Comparison of ENCODE assay signal across 25 cellular contexts in the genomic region with DNA sequence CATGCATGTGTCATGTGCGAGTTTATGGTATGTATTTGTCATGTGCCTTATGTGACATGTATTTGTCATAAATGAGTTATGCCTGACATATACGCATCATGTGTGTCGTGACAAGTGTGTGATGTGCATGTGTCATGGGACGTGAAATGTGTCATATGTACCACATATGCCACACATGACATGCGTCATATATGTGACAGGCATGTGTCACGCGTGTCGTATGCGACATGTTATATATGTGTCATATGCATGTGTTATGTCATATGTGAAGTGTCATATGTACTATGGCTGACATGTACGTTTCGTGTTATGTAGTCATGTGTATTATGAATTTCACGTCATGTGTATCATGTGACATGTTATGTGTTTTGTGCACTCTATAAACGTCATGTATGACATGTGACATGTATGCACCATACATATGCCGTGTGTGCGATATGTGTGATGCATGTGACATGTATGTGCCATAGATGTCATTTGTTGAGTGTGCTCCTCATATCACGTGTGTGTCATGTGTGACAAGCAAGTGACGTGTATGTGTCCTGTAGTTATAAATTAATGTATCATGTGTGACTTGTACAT.
DNase-seq lines count a peak whose midpoint lies in the region; ATAC-seq, FAIRE-seq and TF ChIP-seq lines count a peak whose summit lies in the region.
"Had no signal": no experiment of that assay in that cellular context is flagged by ENCODE, and none has a peak within 500 bp of the region (broad histone marks: within the 10 kb centered on the region; RNA-seq: fewer than 3 reads in every experiment).

No MANE protein-coding gene starts in this region.

- H3K9ac ChIP-seq in GM23248 (no peak overlapping the region), astrocyte (ENCODE audit: low read length) (no peak overlapping the region), keratinocyte (ENCODE audit: control insufficient read depth, extremely low read depth, insufficient read depth, low read length) (no peak overlapping the region)
- H3K9ac ChIP-seq: BLaER1 treated with 17β-estradiol and CSF1 and Interleukin-3, amounts not matched to agents 10 nM and 100 nM had no signal

- H3K9me3 ChIP-seq in A549 (peaks cover 3% of the 10 kb centered on the region; the same call in 2 of the 3 replicates), GM23248 (ENCODE audit: low read depth) (no peaks in the 10 kb centered on the region), astrocyte (ENCODE audit: insufficient read depth, low read depth, low read length) (peaks cover 22% of the 10 kb centered on the region), keratinocyte (ENCODE audit: control insufficient read depth, low read depth, low read length) (peaks cover 3% of the 10 kb centered on the region), breast epithelium (no peaks in the 10 kb centered on the region), tibial artery (no peaks in the 10 kb centered on the region)

- H3K9me2 ChIP-seq in GM23248 (ENCODE audit: insufficient read depth), result no peaks in the 10 kb centered on the region

- in situ Hi-C loops in GM23248 (cut with MboI), result no loop called here

- H3K4me3 ChIP-seq in A549, result no peak overlapping the region
- no peak overlapping the region for H3K4me3 ChIP-seq in GM23248
- no peak overlapping the region for H3K4me3 ChIP-seq in astrocyte (ENCODE audit: insufficient read depth, low read depth, low read length)
- H3K4me3 ChIP-seq in keratinocyte (ENCODE audit: control insufficient read depth in 2 of 3, extremely low read depth in 1 of 3, insufficient read depth in 2 of 3, low read depth in 1 of 3, low read length in 3 of 3), result no peak overlapping the region
- H3K4me3 ChIP-seq in breast epithelium, result no peak overlapping the region
- no peak overlapping the region for H3K4me3 ChIP-seq in tibial artery
- H3K4me3 ChIP-seq: BLaER1 treated with 17β-estradiol and CSF1 and Interleukin-3, amounts not matched to agents 10 nM and 100 nM; MG63; PC-9 had no signal

- H3K27me3 ChIP-seq in GM23248 (replicated peaks; ENCODE audit: insufficient read depth) (no peaks in the 10 kb centered on the region), astrocyte (ENCODE audit: insufficient read depth, low read length) (no peaks in the 10 kb centered on the region), keratinocyte (ENCODE audit: control insufficient read depth, extremely low read depth, insufficient read depth, low read length) (no peaks in the 10 kb centered on the region), breast epithelium (no peaks in the 10 kb centered on the region), tibial artery (no peaks in the 10 kb centered on the region)
- H3K27me3 ChIP-seq: BLaER1 treated with 17β-estradiol and CSF1 and Interleukin-3, amounts not matched to agents 10 nM and 100 nM; MG63 had no signal

- dilution Hi-C loops in keratinocyte (cut with MboI; ENCODE audit: extremely low pct_ligation_motif_present, low sequenced_read_pairs), result no loop called here

- H3K4me3 Mint-ChIP-seq in astrocyte (ENCODE audit: unreplicated experiment), result no peak overlapping the region
- H3K4me3 Mint-ChIP-seq: CD4-positive, alpha-beta T cell had no signal

- no peak for FAIRE-seq in A549 (lab: Jason Lieb, UNC)
- peak; percentile 41 for FAIRE-seq in astrocyte (lab: Jason Lieb, UNC)
- FAIRE-seq in keratinocyte (lab: Jason Lieb, UNC), result peak; percentile 73
- FAIRE-seq: A204.1, H54 had no signal

- no peak for TF ChIP-seq POLR2A in A549 (IDR thresholded peaks at IDR 0.05; ENCODE audit: low read length)
- no peak for TF ChIP-seq POLR2A in breast epithelium (IDR thresholded peaks at IDR 0.05)

- H3K27ac Mint-ChIP-seq in astrocyte (ENCODE audit: unreplicated experiment), result no peak overlapping the region
- H3K27ac Mint-ChIP-seq: CD4-positive, alpha-beta T cell had no signal

- no peaks in the 10 kb centered on the region for H4K20me1 ChIP-seq in GM23248 (ENCODE audit: insufficient read depth)
- no peaks in the 10 kb centered on the region for H4K20me1 ChIP-seq in astrocyte (ENCODE audit: insufficient read depth, low read length)
- H4K20me1 ChIP-seq in keratinocyte (ENCODE audit: control insufficient read depth, extremely low read depth, insufficient read depth, low read length), result no peaks in the 10 kb centered on the region
- H4K20me1 ChIP-seq: BLaER1 treated with 17β-estradiol and CSF1 and Interleukin-3, amounts not matched to agents 10 nM and 100 nM had no signal

- H3K36me3 Mint-ChIP-seq in astrocyte (ENCODE audit: low read depth, unreplicated experiment), result no peaks in the 10 kb centered on the region

- TF ChIP-seq EP300 in A549 (IDR thresholded peaks at IDR 0.05), result no peak

- H3K4me2 ChIP-seq in A549, result no peak overlapping the region
- H3K4me2 ChIP-seq in GM23248 (ENCODE audit: unreplicated experiment), result no peak overlapping the region
- no peak overlapping the region for H3K4me2 ChIP-seq in astrocyte (ENCODE audit: low read length)
- H3K4me2 ChIP-seq in keratinocyte (ENCODE audit: control insufficient read depth, extremely low read depth, insufficient read depth, low read depth, low read length), result no peak overlapping the region
- H3K4me2 ChIP-seq: BLaER1 treated with 17β-estradiol and CSF1 and Interleukin-3, amounts not matched to agents 10 nM and 100 nM; PC-9 had no signal

- 81% methylated on average over 17 of the region's 17 CpGs for WGBS in A549 (ENCODE audit: missing lambda C conversion rate)
- 87 to 90% methylated on average over 17 of the region's 17 CpGs for WGBS in GM23248 (ENCODE audit: low coverage in 1 of 2, low lambda C conversion rate in 2 of 2, missing lambda C conversion rate in 2 of 2), 2 experiments

- ATAC-seq in A549, result no peak

- no peak overlapping the region for H3K27ac ChIP-seq in A549
- no peak overlapping the region for H3K27ac ChIP-seq in GM23248
- no peak overlapping the region for H3K27ac ChIP-seq in astrocyte (ENCODE audit: low read depth, low read length)
- H3K27ac ChIP-seq in keratinocyte (ENCODE audit: control insufficient read depth, insufficient read depth, low read length), result no peak overlapping the region
- no peak overlapping the region for H3K27ac ChIP-seq in breast epithelium
- H3K27ac ChIP-seq in tibial artery, result no peak overlapping the region
- H3K27ac ChIP-seq: BLaER1 treated with 17β-estradiol and CSF1 and Interleukin-3, amounts not matched to agents 10 nM and 100 nM; PC-9; RWPE1 had no signal

- H3K9me3 Mint-ChIP-seq in astrocyte (ENCODE audit: unreplicated experiment), result no peaks in the 10 kb centered on the region

- TF ChIP-seq CTCF in A549 (IDR thresholded peaks at IDR 0.05) (no peak), astrocyte (IDR thresholded peaks at IDR 0.05; ENCODE audit: insufficient read depth, low read depth, low read length) (no peak), keratinocyte (optimal IDR thresholded peaks at IDR 0.05 in 1 of 3, IDR thresholded peaks at IDR 0.05 in 1 of 3, conservative IDR thresholded peaks at IDR 0.05 in 1 of 3; ENCODE audit: extremely low read depth in 1 of 3, insufficient read depth in 2 of 3, low read length in 3 of 3) (no peak), breast epithelium (IDR thresholded peaks at IDR 0.05) (no peak), tibial artery (IDR thresholded peaks at IDR 0.05) (no peak)

- H3K27me3 Mint-ChIP-seq in astrocyte (ENCODE audit: low read depth, unreplicated experiment), result no peaks in the 10 kb centered on the region
- H3K27me3 Mint-ChIP-seq: CD4-positive, alpha-beta T cell had no signal

- H3K9me1 ChIP-seq in keratinocyte (ENCODE audit: control insufficient read depth, extremely low read depth, insufficient read depth, low read length), result no peaks in the 10 kb centered on the region

- DNase-seq in A549 (ENCODE audit: low read depth in 1 of 2, low spot score in 1 of 2), result peak in 1 of 2 experiments; percentile 1
- peak; percentile 2 for DNase-seq in GM23248
- no peak for DNase-seq in astrocyte (ENCODE audit: low read depth)
- no peak for DNase-seq in keratinocyte (ENCODE audit: low read depth, low spot score)
- no peak for DNase-seq in glomerular visceral epithelial cell (ENCODE audit: extremely low spot score)
- no peak for DNase-seq in breast epithelium (ENCODE audit: low spot score in 2 of 2)
- no peak for DNase-seq in tibial artery
- DNase-seq: AML-193; CD4-positive, alpha-beta T cell; DMS53; KBM-7; MG63; NCI-H1105 treated with DMSO at 0.1 percent for 48 hours; NCI-H146; NCI-H2029; NCI-H446 treated with DMSO at 0.1 percent for 48 hours; NCI-H526; NCI-H82; NK-92 treated with Interleukin-12 subunit alpha and Interleukin-12 subunit beta, amount 100 ng/mL, for 24 hours; PC-9; SHP77 had no signal

- H3K4me1 ChIP-seq in A549 (no peaks in the 10 kb centered on the region), GM23248 (ENCODE audit: insufficient read depth) (no peaks in the 10 kb centered on the region), astrocyte (ENCODE audit: insufficient read depth, low read length) (no peaks in the 10 kb centered on the region), keratinocyte (ENCODE audit: control insufficient read depth, extremely low read depth, insufficient read depth, low read length) (no peaks in the 10 kb centered on the region), breast epithelium (no peaks in the 10 kb centered on the region), tibial artery (no peaks in the 10 kb centered on the region)
- H3K4me1 ChIP-seq: BLaER1 treated with 17β-estradiol and CSF1 and Interleukin-3, amounts not matched to agents 10 nM and 100 nM had no signal

- POLR2A ChIA-PET in A549 (lab: Yijun Ruan, JAX), result no interaction called here

- no peak overlapping the region for H2AFZ ChIP-seq in GM23248
- H2AFZ ChIP-seq in astrocyte (ENCODE audit: low read depth, low read length), result no peak overlapping the region
- H2AFZ ChIP-seq in keratinocyte (ENCODE audit: control insufficient read depth, low read length), result no peak overlapping the region
- H2AFZ ChIP-seq: PC-9 had no signal

- H3K79me2 ChIP-seq in GM23248 (ENCODE audit: insufficient read depth) (no peaks in the 10 kb centered on the region), astrocyte (ENCODE audit: insufficient read depth, low read length) (no peaks in the 10 kb centered on the region), keratinocyte (ENCODE audit: control insufficient read depth, insufficient read depth, low read length) (peaks cover 9% of the 10 kb centered on the region)

- H3K36me3 ChIP-seq in GM23248 (ENCODE audit: low read depth) (no peaks in the 10 kb centered on the region), astrocyte (ENCODE audit: insufficient read depth, low read length) (no peaks in the 10 kb centered on the region), keratinocyte (ENCODE audit: control insufficient read depth in 2 of 2, extremely low read depth in 1 of 2, insufficient read depth in 2 of 2, low read length in 2 of 2) (no peaks in the 10 kb centered on the region), breast epithelium (no peaks in the 10 kb centered on the region), tibial artery (no peaks in the 10 kb centered on the region)
- H3K36me3 ChIP-seq: BLaER1 treated with 17β-estradiol and CSF1 and Interleukin-3, amounts not matched to agents 10 nM and 100 nM; MG63 had no signal

- no peak for TF ChIP-seq RAD21 in A549 (conservative IDR thresholded peaks at IDR 0.05 in 1 of 2, IDR thresholded peaks at IDR 0.05 in 1 of 2)

- CTCF ChIA-PET in A549 (lab: Yijun Ruan, JAX), result no interaction called here

- H3K4me1 Mint-ChIP-seq in astrocyte (ENCODE audit: low read depth, unreplicated experiment), result no peaks in the 10 kb centered on the region

- intact Hi-C loops in breast epithelium (cut with DNase I; ENCODE audit: low total_unique reads), result no loop called here
- intact Hi-C loops in tibial artery (cut with DNase I; ENCODE audit: low total_unique reads), result no loop called here

- peaks cover 33% of the 10 kb centered on the region for H3F3A ChIP-seq in GM23248 (ENCODE audit: insufficient read depth)
